23 cellular contexts compared by ENCODE assay signal in the genomic region with DNA sequence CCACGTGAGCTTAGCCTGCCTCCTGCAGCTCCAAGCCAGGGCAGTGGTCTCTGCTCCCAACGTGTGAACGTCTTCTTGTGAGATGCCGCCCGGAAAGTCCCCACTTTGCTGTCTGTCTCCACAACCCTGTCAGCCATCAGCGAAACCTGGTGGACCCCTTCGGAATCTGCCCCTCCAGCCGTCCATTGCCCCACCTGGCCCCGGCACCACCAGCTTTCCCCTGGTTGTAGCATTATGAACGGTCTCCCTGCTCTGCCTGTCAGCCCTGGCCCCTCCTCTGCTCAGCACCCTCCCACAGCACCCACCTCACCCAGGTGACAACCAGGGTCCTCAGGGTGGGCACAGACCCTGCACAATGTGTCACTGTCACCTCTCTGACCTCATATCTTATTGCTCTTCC.
"Had no signal": no experiment of that assay in that cellular context is flagged by ENCODE, and none has a peak within 500 bp of the region (broad histone marks: within the 10 kb centered on the region; RNA-seq: fewer than 3 reads in every experiment).

No MANE protein-coding gene starts in this region.

- H3K27ac Mint-ChIP-seq: nephron, progenitor cell of endocrine pancreas had no signal

- H3K9me3 ChIP-seq: pancreas, spleen, stomach, thyroid gland, vagina had no signal

- H3K4me2 ChIP-seq: hepatocyte had no signal

- H3K27me3 ChIP-seq: cardiac muscle cell, hepatocyte, pancreas, thyroid gland, vagina had no signal

- H3K9me3 Mint-ChIP-seq: nephron had no signal

- DNase-seq: dorsolateral prefrontal cortex; effector CD4-positive, alpha-beta T cell; foreskin keratinocyte; kidney glomerular epithelial cell; mesendoderm; midbrain; naive thymus-derived CD4-positive, alpha-beta T cell; occipital lobe; pancreas; spleen; stimulated activated CD4-positive, alpha-beta T cell treated with anti-CD3 and anti-CD28 coated beads, Interleukin-2, amount 100 ng/mL, for 48 hours; stimulated activated naive CD4-positive, alpha-beta T cell; stomach; thyroid gland; trophoblast cell had no signal

- H3K36me3 ChIP-seq: cardiac muscle cell, pancreas, spleen, stomach, thyroid gland, vagina had no signal

- H2AFZ ChIP-seq: hepatocyte had no signal

- H3K4me3 Mint-ChIP-seq: naive thymus-derived CD4-positive, alpha-beta T cell; nephron had no signal

- H3K36me3 Mint-ChIP-seq: naive thymus-derived CD4-positive, alpha-beta T cell had no signal

- H3K27ac ChIP-seq: cardiac muscle cell, dorsolateral prefrontal cortex, epithelial cell of prostate, foreskin keratinocyte, hepatocyte, pancreas, thyroid gland, vagina had no signal

- H3K4me1 ChIP-seq: foreskin keratinocyte, pancreas had no signal

- H3K4me3 ChIP-seq: cardiac muscle cell, coronary artery, dorsolateral prefrontal cortex, hepatocyte, pancreas, skin epidermis, spleen, stomach, thyroid gland, vagina had no signal
